In the genomic region with DNA sequence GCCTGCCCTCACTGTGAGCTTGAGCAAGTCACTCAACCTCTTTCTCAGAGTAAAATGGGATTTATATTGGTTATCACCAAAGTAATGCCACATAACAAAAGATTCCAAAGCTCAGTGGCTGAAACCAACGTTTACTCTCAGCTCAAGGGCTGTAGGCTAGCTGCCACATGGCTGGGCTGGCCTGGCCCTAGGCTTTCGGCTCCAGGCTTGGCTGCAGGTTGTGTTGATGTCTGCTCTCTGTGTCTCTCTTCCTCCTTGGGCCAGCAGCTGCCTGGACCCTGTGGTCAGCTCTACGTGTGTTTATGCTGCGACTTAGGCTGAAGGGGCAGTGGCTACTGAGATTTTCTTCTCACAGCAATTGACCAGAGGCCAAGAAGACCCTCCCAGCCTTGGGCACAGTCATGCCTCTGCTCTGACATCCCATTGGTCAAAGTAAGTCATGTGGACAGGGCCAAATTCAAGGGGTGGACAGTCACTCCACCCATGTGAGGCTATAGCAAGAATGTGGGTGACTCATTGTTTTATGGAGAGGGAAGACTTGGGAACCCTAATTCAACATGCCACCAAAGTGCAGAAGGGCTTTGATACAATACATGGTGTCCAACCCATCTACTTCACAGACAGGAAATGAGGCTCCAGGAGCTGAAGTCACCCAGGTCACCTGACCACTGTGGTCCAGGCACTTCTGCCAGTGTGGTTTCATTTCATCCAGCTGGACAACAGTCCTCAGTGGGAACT, we compare ENCODE assay signal across 19 cellular contexts.
DNase-seq lines count a peak whose midpoint lies in the region; ATAC-seq and TF ChIP-seq lines count a peak whose summit lies in the region.
"Had no signal": no experiment of that assay in that cellular context is flagged by ENCODE, and none has a peak within 500 bp of the region (broad histone marks: within the 10 kb centered on the region; RNA-seq: fewer than 3 reads in every experiment).

No MANE protein-coding gene starts in this region.

- ATAC-seq in heart left ventricle, result no peak
- ATAC-seq in left ventricle myocardium superior, result no peak
- ATAC-seq in gastroesophageal sphincter, result peak; percentile 40
- ATAC-seq: body of pancreas had no signal

- no peaks in the 10 kb centered on the region for H3K9me3 ChIP-seq in heart left ventricle
- H3K9me3 ChIP-seq in SJCRH30 (replicated peaks), result no peaks in the 10 kb centered on the region
- no peaks in the 10 kb centered on the region for H3K9me3 ChIP-seq in gastroesophageal sphincter
- H3K9me3 ChIP-seq: body of pancreas had no signal

- H3K27ac Mint-ChIP-seq in type B pancreatic cell, result peak overlapping the region; percentile 51
- H3K27ac Mint-ChIP-seq: CD4-positive, alpha-beta T cell; nephron had no signal

- 56 to 77% (median 63%) methylated on average over 3 to 4 of the region's 4 CpGs for WGBS in heart left ventricle, 4 donors
- 13% methylated on average over 2 of the region's 4 CpGs; no CpG with 5 or more reads in 1 of the 2 donors for WGBS in gastroesophageal sphincter (ENCODE audit: low coverage in 1 of 2), 2 donors

- DNase-seq in heart left ventricle, result no peak
- DNase-seq in left ventricle myocardium superior, result no peak
- DNase-seq in SJCRH30, result peak; percentile 48 to 50
- no peak for DNase-seq in type B pancreatic cell (ENCODE audit: extremely low spot score, unreplicated experiment)
- no peak for DNase-seq in activated CD8-positive, alpha-beta memory T cell treated with anti-CD3 and anti-CD28 coated beads, Interleukin-2, amount 50 U/mL, for 4 hours
- DNase-seq in HuH-7 (ENCODE audit: low spot score), result no peak
- no peak for DNase-seq in COLO829 (ENCODE audit: low spot score)
- DNase-seq: 8988T; activated CD8-positive, alpha-beta memory T cell treated with anti-CD3 and anti-CD28 coated beads, Interleukin-2, amount 50 U/mL, for 48 hours; body of pancreas; CD4-positive, alpha-beta T cell; NCI-H1105; NCI-H2171 treated with DMSO at 0.1 percent for 48 hours; SIG-M5; stimulated activated CD4-positive, alpha-beta T cell treated with anti-CD3 and anti-CD28 coated beads, Interleukin-2, amount 100 ng/mL, for 24 hours; T-helper 9 cell had no signal

- peaks cover 5% of the 10 kb centered on the region for H3K36me3 Mint-ChIP-seq in type B pancreatic cell

- TF ChIP-seq CTCF in heart left ventricle (IDR thresholded peaks at IDR 0.05) (no peak), gastroesophageal sphincter (IDR thresholded peaks at IDR 0.05) (no peak), type B pancreatic cell (conservative IDR thresholded peaks at IDR 0.05) (no peak)

- H3K27ac ChIP-seq in heart left ventricle, result peak overlapping the region in 8 of 12 donors; percentile 25 to 66 (median 50)
- H3K27ac ChIP-seq in SJCRH30, result 0 out of 2 replicates have a peak overlapping the region, but pooled peaks have one; percentile 4
- peak overlapping the region in 3 of 4 donors; percentile 65 to 78 (median 74) for H3K27ac ChIP-seq in gastroesophageal sphincter
- H3K27ac ChIP-seq: body of pancreas had no signal

- no peak overlapping the region for H3K4me3 Mint-ChIP-seq in type B pancreatic cell
- H3K4me3 Mint-ChIP-seq: CD4-positive, alpha-beta T cell; nephron had no signal

- H3K4me1 ChIP-seq in heart left ventricle (peaks cover 6 to 89% (median 57%) of the 10 kb centered on the region in 12 donors), SJCRH30 (peaks cover 8% of the 10 kb centered on the region; the same call in 1 of the 2 replicates), gastroesophageal sphincter (peaks cover 0 to 94% (median 23%) of the 10 kb centered on the region in 3 donors)
- H3K4me1 ChIP-seq: body of pancreas had no signal

- no peak overlapping the region for H3K4me3 ChIP-seq in heart left ventricle
- H3K4me3 ChIP-seq in SJCRH30, result no peak overlapping the region
- H3K4me3 ChIP-seq in gastroesophageal sphincter, result no peak overlapping the region
- H3K4me3 ChIP-seq: body of pancreas, lung had no signal

- no peaks in the 10 kb centered on the region for H3K27me3 Mint-ChIP-seq in type B pancreatic cell
- H3K27me3 Mint-ChIP-seq: CD4-positive, alpha-beta T cell had no signal

- no peaks in the 10 kb centered on the region for H3K9me3 Mint-ChIP-seq in type B pancreatic cell
- H3K9me3 Mint-ChIP-seq: CD4-positive, alpha-beta T cell; nephron had no signal

- H3K4me1 Mint-ChIP-seq in type B pancreatic cell (ENCODE audit: unreplicated experiment), result peaks cover 27% of the 10 kb centered on the region

- no peak for TF ChIP-seq POLR2A in heart left ventricle (IDR thresholded peaks at IDR 0.05)
- TF ChIP-seq POLR2A in gastroesophageal sphincter (IDR thresholded peaks at IDR 0.05), result no peak

- intact Hi-C loops in heart left ventricle (cut with DNase I), result loop anchor here in 2 of 10 donors (5.0 kb wide), 2 partner anchors 35 to 45 kb away; no protein-coding TSS in a partner anchor
- intact Hi-C loops in left ventricle myocardium superior (cut with micrococcal nuclease), result no loop called here

- H3K27me3 ChIP-seq in heart left ventricle (no peaks in the 10 kb centered on the region), SJCRH30 (no peaks in the 10 kb centered on the region), gastroesophageal sphincter (no peaks in the 10 kb centered on the region)
- H3K27me3 ChIP-seq: body of pancreas had no signal

- peaks cover 0 to 10% (median 0%) of the 10 kb centered on the region in 9 donors for H3K36me3 ChIP-seq in heart left ventricle
- H3K36me3 ChIP-seq in SJCRH30, result no peaks in the 10 kb centered on the region
- H3K36me3 ChIP-seq in gastroesophageal sphincter, result no peaks in the 10 kb centered on the region

- no peak for TF ChIP-seq EP300 in gastroesophageal sphincter (IDR thresholded peaks at IDR 0.05)

Comparison
In these comparisons a context has a peak if more than half of its experiments do, and no peak if none do; other contexts are left out.
1. DNase-seq: peak in SJCRH30 (2 of 2); none in heart left ventricle (0 of 5), left ventricle myocardium superior (single experiment), type B pancreatic cell (single experiment), activated CD8-positive, alpha-beta memory T cell treated with anti-CD3 and anti-CD28 coated beads, Interleukin-2, amount 50 U/mL, for 4 hours (single experiment), HuH-7 (single experiment) and COLO829 (single experiment).
2. H3K27ac ChIP-seq: peak in every context shown above with its lines; median percentile 74 in gastroesophageal sphincter; 50 in heart left ventricle; 4 in SJCRH30.